ENCODE assay signal across 8 cellular contexts in genomic region chr6:132812255-132812732, GRCh38. TPM values are rescaled to one million over a fixed set of nuclear protein-coding genes. Genes with fewer than 3 reads are reported as not detected.
DNase-seq lines count a peak whose midpoint lies in the region; ATAC-seq and TF ChIP-seq lines count a peak whose summit lies in the region.

No MANE protein-coding gene starts in this region.

- H3K9me3 ChIP-seq in CD4-positive, CD25-positive, alpha-beta regulatory T cell (ENCODE audit: control insufficient read depth in 2 of 2, low read length in 2 of 2): no peaks in the 10 kb centered on the region
- H3K9me3 ChIP-seq in right lobe of liver (no peaks in the 10 kb centered on the region), upper lobe of right lung (no peaks in the 10 kb centered on the region)

- H3K27me3 Mint-ChIP-seq in CD4-positive, CD25-positive, alpha-beta regulatory T cell: peaks cover 28% of the 10 kb centered on the region

- H3K9me3 Mint-ChIP-seq in CD4-positive, CD25-positive, alpha-beta regulatory T cell: no peaks in the 10 kb centered on the region

- peaks cover 11 to 42% (median 31%) of the 10 kb centered on the region in 4 donors for H3K4me1 Mint-ChIP-seq in CD4-positive, CD25-positive, alpha-beta regulatory T cell

- H3K27ac Mint-ChIP-seq in CD4-positive, CD25-positive, alpha-beta regulatory T cell: peak overlapping the region; percentile 96 to 99 (median 97)

- TF ChIP-seq CTCF in astrocyte of the cerebellum (IDR thresholded peaks at IDR 0.05; ENCODE audit: low read depth, low read length, missing control alignments) (no peak), right lobe of liver (IDR thresholded peaks at IDR 0.05) (no peak), upper lobe of right lung (IDR thresholded peaks at IDR 0.05) (no peak)

- TF ChIP-seq POLR2A in right lobe of liver (IDR thresholded peaks at IDR 0.05): no peak

- peaks cover 28% of the 10 kb centered on the region for H3K4me1 ChIP-seq in CD4-positive, CD25-positive, alpha-beta regulatory T cell (ENCODE audit: control insufficient read depth, insufficient read depth, low read length, poor library complexity, severe bottlenecking)
- H3K4me1 ChIP-seq in right lobe of liver: peaks cover 0 to 36% (median 2%) of the 10 kb centered on the region in 4 donors
- peaks cover 22% of the 10 kb centered on the region for H3K4me1 ChIP-seq in upper lobe of right lung

- H3K27me3 ChIP-seq in CD4-positive, CD25-positive, alpha-beta regulatory T cell (ENCODE audit: control insufficient read depth, insufficient read depth, low read length): peaks cover 1% of the 10 kb centered on the region
- no peaks in the 10 kb centered on the region for H3K27me3 ChIP-seq in right lobe of liver
- H3K27me3 ChIP-seq in upper lobe of right lung: no peaks in the 10 kb centered on the region

- H3K36me3 Mint-ChIP-seq in CD4-positive, CD25-positive, alpha-beta regulatory T cell: peaks cover 30% of the 10 kb centered on the region

- intact Hi-C loops in right lobe of liver (cut with DNase I): no loop called here
- intact Hi-C loops in upper lobe of right lung (cut with DNase I): no loop called here

- 13% methylated on average over 2 of the region's 2 CpGs for WGBS in right lobe of liver (ENCODE audit: insufficient coverage, low coverage, low lambda C conversion rate, missing lambda C conversion rate)

- peaks cover 18% of the 10 kb centered on the region for H3K36me3 ChIP-seq in CD4-positive, CD25-positive, alpha-beta regulatory T cell (ENCODE audit: control insufficient read depth, insufficient read depth, low read length)
- peaks cover 0 to 15% (median 7%) of the 10 kb centered on the region in 4 donors for H3K36me3 ChIP-seq in right lobe of liver
- peaks cover 19% of the 10 kb centered on the region for H3K36me3 ChIP-seq in upper lobe of right lung

- peak in 2 of 3 donors; percentile 36 to 54 for DNase-seq in CD4-positive, CD25-positive, alpha-beta regulatory T cell
- DNase-seq in Jurkat, Clone E6-1 (ENCODE audit: low read depth, low spot score): no peak
- DNase-seq in astrocyte of the cerebellum (ENCODE audit: low read depth) (no peak), right lobe of liver (no peak), upper lobe of right lung (no peak), activated gamma-delta T cell (lab: John Stamatoyannopoulos, UW) (no peak), middle frontal gyrus (ENCODE audit: extremely low spot score, low spot score) (no peak)

- H3K4me3 ChIP-seq in CD4-positive, CD25-positive, alpha-beta regulatory T cell (ENCODE audit: low read depth, low read length): peak overlapping the region; percentile 99
- peak overlapping the region; percentile 93 for H3K4me3 ChIP-seq in Jurkat, Clone E6-1 (ENCODE audit: low read length)
- H3K4me3 ChIP-seq in astrocyte of the cerebellum (ENCODE audit: low read depth, low read length): peak overlapping the region; percentile 82
- peak overlapping the region; percentile 89 to 96 (median 94) for H3K4me3 ChIP-seq in right lobe of liver
- peak overlapping the region; percentile 88 for H3K4me3 ChIP-seq in upper lobe of right lung

- peak overlapping the region; percentile 87 for H3K27ac ChIP-seq in CD4-positive, CD25-positive, alpha-beta regulatory T cell (ENCODE audit: insufficient read depth, low read length, poor library complexity, severe bottlenecking)
- peak overlapping the region; percentile 96 to 97 (median 96) for H3K27ac ChIP-seq in right lobe of liver
- H3K27ac ChIP-seq in upper lobe of right lung: peak overlapping the region; percentile 98

- peak overlapping the region; percentile 96 to 99 (median 97) for H3K4me3 Mint-ChIP-seq in CD4-positive, CD25-positive, alpha-beta regulatory T cell

- no peak for ATAC-seq in CD4-positive, CD25-positive, alpha-beta regulatory T cell (ENCODE audit: low read depth in 2 of 2)
- ATAC-seq in right lobe of liver: peak in 3 of 4 donors; percentile 3 to 16 (median 6)
- ATAC-seq in upper lobe of right lung: no peak
- no peak for ATAC-seq in GM18520 (IDR thresholded peaks at IDR 0.05; ENCODE audit: unreplicated experiment)

- in situ Hi-C loops in astrocyte of the cerebellum (cut with HindIII; ENCODE audit: low sequenced_read_pairs): no loop called here

RNA-seq across cellular contexts. Expression of gene RPS12, which starts 2.1 kb away (rescaled TPM):
- total RNA-seq in CD4-positive, CD25-positive, alpha-beta regulatory T cell: 1,498 TPM
- polyA plus RNA-seq in CD4-positive, CD25-positive, alpha-beta regulatory T cell: 1,000 to 10,000 TPM; 1,919 to 3,031 (median 2,460) TPM
- polyA plus RNA-seq in Jurkat, Clone E6-1 (2012; ENCODE audit: insufficient read depth, insufficient read length): 3,151 TPM
- 100 to 1,000 TPM; 345 to 448 (median 375) TPM for total RNA-seq in right lobe of liver
- total RNA-seq in upper lobe of right lung: 966 TPM

RNA-seq across cellular contexts. Expression of gene SLC18B1, which starts 13.9 kb away (rescaled TPM):
- 9.8 TPM for total RNA-seq in CD4-positive, CD25-positive, alpha-beta regulatory T cell
- 10 to 100 TPM; 22.8 to 28.2 (median 23.5) TPM for polyA plus RNA-seq in CD4-positive, CD25-positive, alpha-beta regulatory T cell
- 13.0 TPM for polyA plus RNA-seq in Jurkat, Clone E6-1 (2012; ENCODE audit: insufficient read depth, insufficient read length)
- total RNA-seq in right lobe of liver (1 to 10 TPM; 2.9 to 6.1 (median 4.2) TPM), upper lobe of right lung (8.9 TPM)

RNA-seq across cellular contexts. Expression of gene VNN2, which starts 54.6 kb away (rescaled TPM):
- 4.1 TPM for total RNA-seq in CD4-positive, CD25-positive, alpha-beta regulatory T cell
- polyA plus RNA-seq in CD4-positive, CD25-positive, alpha-beta regulatory T cell: 10 to 100 TPM; 12.4 to 34.0 (median 21.3) TPM
- 0.49 TPM for polyA plus RNA-seq in Jurkat, Clone E6-1 (2012; ENCODE audit: insufficient read depth, insufficient read length)
- total RNA-seq in right lobe of liver (10 to 100 TPM in 1 of 6 experiments, 1 to 10 TPM in 4, under 1 TPM in 1; 0.75 to 18.9 (median 5.9) TPM), upper lobe of right lung (14.0 TPM)

Comparison
In these comparisons a context has a peak if more than half of its experiments do, and no peak if none do; other contexts are left out.
1. ATAC-seq: peak in right lobe of liver (3 of 4); none in CD4-positive, CD25-positive, alpha-beta regulatory T cell (0 of 2), upper lobe of right lung (single experiment) and GM18520 (single experiment).
2. DNase-seq: peak in CD4-positive, CD25-positive, alpha-beta regulatory T cell (2 of 3); none in Jurkat, Clone E6-1 (single experiment), astrocyte of the cerebellum (single experiment), right lobe of liver (0 of 3), upper lobe of right lung (single experiment), activated gamma-delta T cell (single experiment) and middle frontal gyrus (single experiment).
3. Peak in every context shown above with its lines, with median percentiles within 50 percentile points of each other: H3K27ac ChIP-seq and H3K4me3 ChIP-seq.